Comparison of ENCODE assay signal across 18 cellular contexts in the genomic region with DNA sequence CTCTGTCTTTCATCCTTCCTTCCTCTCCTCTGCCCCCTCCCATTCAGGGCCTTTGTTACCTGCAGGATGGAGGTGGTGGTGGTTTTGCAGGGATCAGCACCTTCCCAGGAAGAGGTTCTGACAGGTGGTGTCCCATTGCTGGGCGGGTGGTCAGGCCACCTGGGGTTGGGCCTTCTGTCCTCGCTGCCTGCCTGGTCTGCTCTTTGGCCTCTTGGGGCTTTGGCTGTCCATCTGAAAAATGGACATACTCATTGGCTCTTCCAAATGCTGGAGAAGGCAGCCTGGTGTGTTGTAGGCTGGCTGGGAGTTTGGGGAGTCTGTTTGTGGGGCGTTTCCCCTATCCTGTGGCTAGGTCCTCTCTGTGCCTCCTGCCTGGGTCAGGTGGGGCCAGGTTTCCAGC. TPM values are rescaled to one million over a fixed set of nuclear protein-coding genes. Genes with fewer than 3 reads are reported as not detected.
A peak's percentile ranks its signal among the peaks of the same experiment; 100 is the strongest.
DNase-seq lines count a peak whose midpoint lies in the region; ATAC-seq and TF ChIP-seq lines count a peak whose summit lies in the region.
"Had no signal": no experiment of that assay in that cellular context is flagged by ENCODE, and none has a peak within 500 bp of the region (broad histone marks: within the 10 kb centered on the region; RNA-seq: fewer than 3 reads in every experiment).

No MANE protein-coding gene starts in this region.

- no peaks in the 10 kb centered on the region for H3K9me3 ChIP-seq in Caco-2
- H3K9me3 ChIP-seq in mammary epithelial cell (replicated peaks; ENCODE audit: insufficient read depth, low read length), result no peaks in the 10 kb centered on the region
- no peaks in the 10 kb centered on the region for H3K9me3 ChIP-seq in hepatocyte (ENCODE audit: low read depth)
- H3K9me3 ChIP-seq in psoas muscle, result no peaks in the 10 kb centered on the region
- H3K9me3 ChIP-seq: lower lobe of right lung, sigmoid colon had no signal

- H3K27me3 Mint-ChIP-seq in Caco-2 (ENCODE audit: insufficient read depth, unreplicated experiment), result no peaks in the 10 kb centered on the region
- peaks cover 3% of the 10 kb centered on the region for H3K27me3 Mint-ChIP-seq in activated naive CD8-positive, alpha-beta T cell treated with anti-CD3 and anti-CD28 coated beads, Interleukin-2, amount 50 U/mL, for 24 hours
- H3K27me3 Mint-ChIP-seq in stimulated activated naive B cell treated with anti-CD40 and anti-IgM and Interleukin-4, amounts not matched to agents 10 μg/mL and 1 μg/mL and 100 μg/mL, for 72 hours, result peaks cover 3 to 30% of the 10 kb centered on the region in 2 donors
- H3K27me3 Mint-ChIP-seq: naive thymus-derived CD8-positive, alpha-beta T cell had no signal

- no peaks in the 10 kb centered on the region; the same call in 1 of the 2 replicates for H3K36me3 ChIP-seq in Caco-2 (ENCODE audit: control insufficient read depth, insufficient read depth, low read length)
- H3K36me3 ChIP-seq in mammary epithelial cell (ENCODE audit: insufficient read depth, low read length), result no peaks in the 10 kb centered on the region
- H3K36me3 ChIP-seq in hepatocyte (replicated peaks; ENCODE audit: insufficient read depth, low read depth), result no peaks in the 10 kb centered on the region
- H3K36me3 ChIP-seq in psoas muscle (ENCODE audit: insufficient read depth in 1 of 2, low read depth in 1 of 2), result no peaks in the 10 kb centered on the region
- H3K36me3 ChIP-seq: lower lobe of right lung, sigmoid colon had no signal

- no peak overlapping the region for H3K9ac ChIP-seq in mammary epithelial cell (ENCODE audit: insufficient read depth, low read length)

- no peak for ATAC-seq in psoas muscle
- ATAC-seq in activated naive CD8-positive, alpha-beta T cell treated with anti-CD3 and anti-CD28 coated beads, Interleukin-2, amount 50 U/mL, for 24 hours, result no peak
- ATAC-seq in stimulated activated naive B cell treated with anti-CD40 and anti-IgM and Interleukin-4, amounts not matched to agents 10 μg/mL and 1 μg/mL and 100 μg/mL, for 72 hours (replicated peaks), result no peak
- ATAC-seq: activated CD4-positive, CD25-positive, alpha-beta regulatory T cell treated with anti-CD3 and anti-CD28 coated beads, Interleukin-2, amount 50 U/mL, for 24 hours; activated CD8-positive, alpha-beta memory T cell treated with anti-CD3 and anti-CD28 coated beads, Interleukin-2, amount 10 ng/mL, durations not matched to agents 7 days and 5 days; lower lobe of right lung; naive thymus-derived CD8-positive, alpha-beta T cell had no signal

- no peaks in the 10 kb centered on the region for H3K36me3 Mint-ChIP-seq in Caco-2 (ENCODE audit: insufficient read depth, unreplicated experiment)
- H3K36me3 Mint-ChIP-seq in activated naive CD8-positive, alpha-beta T cell treated with anti-CD3 and anti-CD28 coated beads, Interleukin-2, amount 50 U/mL, for 24 hours (ENCODE audit: low read depth), result no peaks in the 10 kb centered on the region
- no peaks in the 10 kb centered on the region for H3K36me3 Mint-ChIP-seq in stimulated activated naive B cell treated with anti-CD40 and anti-IgM and Interleukin-4, amounts not matched to agents 10 μg/mL and 1 μg/mL and 100 μg/mL, for 72 hours
- H3K36me3 Mint-ChIP-seq: activated CD8-positive, alpha-beta memory T cell treated with anti-CD3 and anti-CD28 coated beads, Interleukin-2, amount 10 ng/mL, durations not matched to agents 7 days and 5 days; IgD-negative memory B cell; naive thymus-derived CD8-positive, alpha-beta T cell had no signal

- H4K20me1 ChIP-seq in mammary epithelial cell (ENCODE audit: insufficient read depth, low read length) (peaks cover 12% of the 10 kb centered on the region), hepatocyte (ENCODE audit: insufficient read depth, poor library complexity, severe bottlenecking) (peaks cover 86% of the 10 kb centered on the region)

- CTCF ChIA-PET in Caco-2 (lab: Charles Lee), result no interaction called here
- CTCF ChIA-PET in mammary epithelial cell (lab: Charles Lee; ENCODE audit: low non-redundant PET), result no interaction called here

- 95% methylated on average over 3 of the region's 3 CpGs for WGBS in mammary epithelial cell (ENCODE audit: low coverage, missing lambda C conversion rate)
- 88% methylated on average over 3 of the region's 3 CpGs for WGBS in hepatocyte (ENCODE audit: low lambda C conversion rate, missing lambda C conversion rate)
- 51 to 63% (median 63%) methylated on average over 3 of the region's 3 CpGs for WGBS in psoas muscle, 3 donors

- no peak overlapping the region for H3K4me3 ChIP-seq in Caco-2 (ENCODE audit: low read depth, low read length)
- H3K4me3 ChIP-seq in mammary epithelial cell (replicated peaks in 1 of 3; ENCODE audit: insufficient read depth in 1 of 3, low read depth in 2 of 3, low read length in 3 of 3), result peak overlapping the region in 2 of 3 experiments; percentile 18 to 69
- no peak overlapping the region for H3K4me3 ChIP-seq in hepatocyte
- H3K4me3 ChIP-seq in psoas muscle, result peak overlapping the region; percentile 92
- H3K4me3 ChIP-seq: GM12878, lower lobe of right lung, sigmoid colon had no signal

- H3K4me2 ChIP-seq in mammary epithelial cell (ENCODE audit: insufficient read depth, low read depth, low read length) (peak overlapping the region; percentile 88), hepatocyte (peak overlapping the region; percentile 95)

- POLR2A ChIA-PET in Caco-2 (lab: Charles Lee), result no interaction called here

- in situ Hi-C loops in mammary epithelial cell (cut with MboI; ENCODE audit: low sequenced_read_pairs in 2 of 2), result no loop called here

- H3K27me3 ChIP-seq in Caco-2 (replicated peaks; ENCODE audit: control insufficient read depth, insufficient read depth, low read length), result no peaks in the 10 kb centered on the region
- no peaks in the 10 kb centered on the region for H3K27me3 ChIP-seq in mammary epithelial cell (ENCODE audit: insufficient read depth, low read length)
- H3K27me3 ChIP-seq in hepatocyte, result no peaks in the 10 kb centered on the region
- no peaks in the 10 kb centered on the region for H3K27me3 ChIP-seq in psoas muscle (ENCODE audit: insufficient read depth in 3 of 3, low read length in 2 of 3)
- H3K27me3 ChIP-seq: sigmoid colon had no signal

- H2AFZ ChIP-seq in mammary epithelial cell (ENCODE audit: low read depth, low read length), result no peak overlapping the region
- H2AFZ ChIP-seq in hepatocyte, result no peak overlapping the region

- H3K4me1 ChIP-seq in Caco-2 (peaks cover 51% of the 10 kb centered on the region), mammary epithelial cell (ENCODE audit: insufficient read depth, low read length) (peaks cover 51% of the 10 kb centered on the region), hepatocyte (ENCODE audit: insufficient read depth) (peaks cover 78% of the 10 kb centered on the region), psoas muscle (peaks cover 73% of the 10 kb centered on the region)

- no TSS peak for BruUV-seq in Caco-2 (replicated peaks; lab: Mats Ljungman, UMichigan)
- BruUV-seq in mammary epithelial cell (replicated peaks; lab: Mats Ljungman, UMichigan), result no TSS peak

- peaks cover 8% of the 10 kb centered on the region for H3K4me1 Mint-ChIP-seq in Caco-2 (ENCODE audit: low read depth, unreplicated experiment)
- peaks cover 1% of the 10 kb centered on the region for H3K4me1 Mint-ChIP-seq in activated naive CD8-positive, alpha-beta T cell treated with anti-CD3 and anti-CD28 coated beads, Interleukin-2, amount 50 U/mL, for 24 hours
- H3K4me1 Mint-ChIP-seq in stimulated activated naive B cell treated with anti-CD40 and anti-IgM and Interleukin-4, amounts not matched to agents 10 μg/mL and 1 μg/mL and 100 μg/mL, for 72 hours, result peaks cover 8 to 32% of the 10 kb centered on the region in 2 donors
- H3K4me1 Mint-ChIP-seq: activated CD8-positive, alpha-beta memory T cell treated with anti-CD3 and anti-CD28 coated beads, Interleukin-2, amount 10 ng/mL, durations not matched to agents 7 days and 5 days had no signal

- TF ChIP-seq CTCF in Caco-2 (IDR thresholded peaks at IDR 0.05; ENCODE audit: insufficient read depth in 1 of 2, low read depth in 1 of 2, low read length in 1 of 2, severe bottlenecking in 1 of 2, unreplicated experiment in 1 of 2), result no peak
- no peak for TF ChIP-seq CTCF in mammary epithelial cell (conservative IDR thresholded peaks at IDR 0.05 in 1 of 2, IDR thresholded peaks at IDR 0.05 in 1 of 2; ENCODE audit: extremely low read depth in 1 of 2, insufficient read depth in 1 of 2, low read depth in 1 of 2, low read length in 2 of 2)
- no peak for TF ChIP-seq CTCF in hepatocyte (IDR thresholded peaks at IDR 0.05; ENCODE audit: poor library complexity)
- TF ChIP-seq CTCF in psoas muscle (IDR thresholded peaks at IDR 0.05), result no peak

- peaks cover 89% of the 10 kb centered on the region for H3K79me2 ChIP-seq in mammary epithelial cell (ENCODE audit: insufficient read depth, low read length)
- peaks cover 88% of the 10 kb centered on the region for H3K79me2 ChIP-seq in hepatocyte

- DNase-seq in Caco-2 (no peak), mammary epithelial cell (no peak), hepatocyte (ENCODE audit: low spot score) (no peak), psoas muscle (peak; percentile 6 to 48), NCI-H128 (lab: John Stamatoyannopoulos, UW; ENCODE audit: unreplicated experiment) (no peak), A172 (ENCODE audit: low spot score) (no peak)
- no peak for DNase-seq in activated naive CD8-positive, alpha-beta T cell treated with anti-CD3 and anti-CD28 coated beads, Interleukin-2, amount 50 U/mL, for 24 hours
- no peak for DNase-seq in stimulated activated naive B cell treated with anti-CD40 and anti-IgM and Interleukin-4, amounts not matched to agents 10 μg/mL and 1 μg/mL and 100 μg/mL, for 72 hours
- DNase-seq: activated CD8-positive, alpha-beta memory T cell treated with anti-CD3 and anti-CD28 coated beads, Interleukin-2, amount 10 ng/mL, durations not matched to agents 7 days and 5 days; activated gamma-delta T cell; lower lobe of right lung; naive thymus-derived CD8-positive, alpha-beta T cell; sigmoid colon; stimulated activated CD4-positive, alpha-beta T cell treated with anti-CD3 and anti-CD28 coated beads, Interleukin-4, amount 100 ng/mL, for 4 hours had no signal

- H3K27ac Mint-ChIP-seq in Caco-2 (ENCODE audit: unreplicated experiment), result peak overlapping the region; percentile 55
- H3K27ac Mint-ChIP-seq in activated naive CD8-positive, alpha-beta T cell treated with anti-CD3 and anti-CD28 coated beads, Interleukin-2, amount 50 U/mL, for 24 hours, result no peak overlapping the region
- no peak overlapping the region for H3K27ac Mint-ChIP-seq in stimulated activated naive B cell treated with anti-CD40 and anti-IgM and Interleukin-4, amounts not matched to agents 10 μg/mL and 1 μg/mL and 100 μg/mL, for 72 hours
- H3K27ac Mint-ChIP-seq: activated CD8-positive, alpha-beta memory T cell treated with anti-CD3 and anti-CD28 coated beads, Interleukin-2, amount 10 ng/mL, durations not matched to agents 7 days and 5 days; T-helper 1 cell treated with Interleukin-12 subunit alpha and Interleukin-12 subunit beta and Interleukin-4 antibody, amounts not matched to agents 30 μg/mL and 1 μg/mL, for 36 hours had no signal

- dilution Hi-C loops in mammary epithelial cell (cut with HindIII; ENCODE audit: low sequenced_read_pairs), result loop anchor here (10.0 kb wide), 1 partner anchor 74 kb away; no protein-coding TSS in a partner anchor

- intact Hi-C loops in Caco-2 (cut with micrococcal nuclease; ENCODE audit: unreplicated experiment), result no loop called here
- intact Hi-C loops in mammary epithelial cell (cut with micrococcal nuclease), result no loop called here
- intact Hi-C loops in psoas muscle (cut with DNase I), result loop anchor here in 1 of 2 donors (5.0 kb wide), 3 partner anchors 37 to 102 kb away; no protein-coding TSS in a partner anchor

- H3K9me3 Mint-ChIP-seq in Caco-2 (ENCODE audit: unreplicated experiment), result no peaks in the 10 kb centered on the region
- no peaks in the 10 kb centered on the region for H3K9me3 Mint-ChIP-seq in activated naive CD8-positive, alpha-beta T cell treated with anti-CD3 and anti-CD28 coated beads, Interleukin-2, amount 50 U/mL, for 24 hours
- H3K9me3 Mint-ChIP-seq in stimulated activated naive B cell treated with anti-CD40 and anti-IgM and Interleukin-4, amounts not matched to agents 10 μg/mL and 1 μg/mL and 100 μg/mL, for 72 hours, result no peaks in the 10 kb centered on the region
- H3K9me3 Mint-ChIP-seq: IgD-negative memory B cell; naive thymus-derived CD8-positive, alpha-beta T cell; T-helper 1 cell treated with Interleukin-12 subunit alpha and Interleukin-12 subunit beta and Interleukin-4 antibody, amounts not matched to agents 30 μg/mL and 1 μg/mL, for 36 hours had no signal

- no peak overlapping the region for H3K27ac ChIP-seq in mammary epithelial cell (ENCODE audit: insufficient read depth, low read depth, low read length)
- H3K27ac ChIP-seq in hepatocyte, result no peak overlapping the region
- H3K27ac ChIP-seq in psoas muscle, result peak overlapping the region; percentile 97

- no peak overlapping the region for H3K4me3 Mint-ChIP-seq in Caco-2 (ENCODE audit: unreplicated experiment)
- H3K4me3 Mint-ChIP-seq in activated naive CD8-positive, alpha-beta T cell treated with anti-CD3 and anti-CD28 coated beads, Interleukin-2, amount 50 U/mL, for 24 hours, result no peak overlapping the region
- H3K4me3 Mint-ChIP-seq in stimulated activated naive B cell treated with anti-CD40 and anti-IgM and Interleukin-4, amounts not matched to agents 10 μg/mL and 1 μg/mL and 100 μg/mL, for 72 hours, result no peak overlapping the region
- H3K4me3 Mint-ChIP-seq: activated CD8-positive, alpha-beta memory T cell treated with anti-CD3 and anti-CD28 coated beads, Interleukin-2, amount 10 ng/mL, durations not matched to agents 7 days and 5 days; T-helper 1 cell treated with Interleukin-12 subunit alpha and Interleukin-12 subunit beta and Interleukin-4 antibody, amounts not matched to agents 30 μg/mL and 1 μg/mL, for 36 hours had no signal

- H3K9me2 ChIP-seq in hepatocyte (replicated peaks; ENCODE audit: insufficient read depth), result no peaks in the 10 kb centered on the region

RNA-seq across cellular contexts. Expression of a gene that starts 4.3 kb away (rescaled TPM):
- total RNA-seq in Caco-2 (2022), result 63.8 and 69.1 TPM in 2 replicates
- 10 to 100 TPM; 31.0 to 39.2 TPM for total RNA-seq in mammary epithelial cell
- 25.2 TPM for polyA plus RNA-seq in mammary epithelial cell
- polyA minus RNA-seq in mammary epithelial cell, result 28.5 TPM
- total RNA-seq in hepatocyte, result 32.5 and 35.9 TPM in 2 replicates
- 34.3 and 41.6 TPM in 2 replicates for polyA plus RNA-seq in hepatocyte
- total RNA-seq in psoas muscle, result 100 to 1,000 TPM in 3 of 4 donors, 10 to 100 TPM in 1; 84.3 to 192 (median 147) TPM
- 100 to 1,000 TPM in 1 of 3 donors, 10 to 100 TPM in 2; 37.7 to 156 (median 76.4) TPM for polyA plus RNA-seq in psoas muscle
- total RNA-seq in A172 (2014; rRNA removed; shearing (Covaris generic)), result 12.8 and 17.2 TPM in 2 replicates

Comparison
In these comparisons a context has a peak if more than half of its experiments do, and no peak if none do; other contexts are left out.
1. DNase-seq: peak in psoas muscle (2 of 2); none in Caco-2 (0 of 2), mammary epithelial cell (single experiment), hepatocyte (single experiment), activated naive CD8-positive, alpha-beta T cell treated with anti-CD3 and anti-CD28 coated beads, Interleukin-2, amount 50 U/mL, for 24 hours (single experiment), NCI-H128 (single experiment), stimulated activated naive B cell treated with anti-CD40 and anti-IgM and Interleukin-4, amounts not matched to agents 10 μg/mL and 1 μg/mL and 100 μg/mL, for 72 hours (single experiment) and A172 (single experiment).
2. H3K4me3 ChIP-seq: peak in mammary epithelial cell (2 of 3) and psoas muscle (single experiment); none in Caco-2 (single experiment) and hepatocyte (single experiment).